8 cellular contexts compared by ENCODE assay signal in genomic region chr9:127578952-127579853, GRCh38. TPM values are rescaled to one million over a fixed set of nuclear protein-coding genes. Genes with fewer than 3 reads are reported as not detected.
A peak's percentile ranks its signal among the peaks of the same experiment; 100 is the strongest.
DNase-seq lines count a peak whose midpoint lies in the region; ATAC-seq and TF ChIP-seq lines count a peak whose summit lies in the region.

No MANE protein-coding gene starts in this region.

- H3K27ac Mint-ChIP-seq in activated CD4-positive, alpha-beta memory T cell treated with anti-CD3 and anti-CD28 coated beads for 36 hours = peak overlapping the region; percentile 80
- H3K27ac Mint-ChIP-seq in dendritic cell treated with granulocyte-macrophage colony-stimulating factor and Interleukin-4, amounts not matched to agents 40 ng/mL and 50 ng/mL, for 4 days = peak overlapping the region; percentile 100

- no peaks in the 10 kb centered on the region for H3K36me3 Mint-ChIP-seq in activated CD4-positive, alpha-beta memory T cell treated with anti-CD3 and anti-CD28 coated beads for 36 hours
- peaks cover 78% of the 10 kb centered on the region for H3K36me3 Mint-ChIP-seq in dendritic cell treated with granulocyte-macrophage colony-stimulating factor and Interleukin-4, amounts not matched to agents 40 ng/mL and 50 ng/mL, for 4 days (ENCODE audit: low read depth)

- no peaks in the 10 kb centered on the region for H3K9me3 Mint-ChIP-seq in activated CD4-positive, alpha-beta memory T cell treated with anti-CD3 and anti-CD28 coated beads for 36 hours
- no peaks in the 10 kb centered on the region for H3K9me3 Mint-ChIP-seq in dendritic cell treated with granulocyte-macrophage colony-stimulating factor and Interleukin-4, amounts not matched to agents 40 ng/mL and 50 ng/mL, for 4 days

- POLR2A ChIA-PET in activated CD4-positive, alpha-beta memory T cell treated with anti-CD3 and anti-CD28 coated beads for 36 hours (lab: Charles Lee) = interaction anchor here (1.0 to 1.4 kb wide), 2 partner anchors 9 to 131 kb away, joined by 3 to 5 read pairs; no protein-coding TSS in a partner anchor

- TF ChIP-seq POLR2A in lower leg skin (IDR thresholded peaks at IDR 0.05) = no peak

- CTCF ChIA-PET in activated CD4-positive, alpha-beta memory T cell treated with anti-CD3 and anti-CD28 coated beads for 36 hours (lab: Charles Lee) = interaction anchor here (0.7 to 3.0 kb wide), 6 partner anchors 9 to 290 kb away, joined by 3 to 12 read pairs (median 4); partner anchors contain the start of gene TOR2A

- no peak for ATAC-seq in GM18858 (IDR thresholded peaks at IDR 0.05; ENCODE audit: unreplicated experiment)

- no peak overlapping the region for H3K4me3 ChIP-seq in lower leg skin (ENCODE audit: low read depth, poor library complexity, severe bottlenecking)

- H3K27me3 Mint-ChIP-seq in activated CD4-positive, alpha-beta memory T cell treated with anti-CD3 and anti-CD28 coated beads for 36 hours = peaks cover 2% of the 10 kb centered on the region
- no peaks in the 10 kb centered on the region for H3K27me3 Mint-ChIP-seq in dendritic cell treated with granulocyte-macrophage colony-stimulating factor and Interleukin-4, amounts not matched to agents 40 ng/mL and 50 ng/mL, for 4 days

- 19 to 28% methylated on average over 18 to 21 of the region's 21 CpGs for WGBS in lower leg skin, 2 donors

- DNase-seq in SIG-M5 treated with dmso at 0.1 percent for 504 hours (lab: John Stamatoyannopoulos, UW; ENCODE audit: unreplicated experiment) (peak; percentile 95), SIG-M5 (lab: John Stamatoyannopoulos, UW) (no peak), NCI-H460 (ENCODE audit: extremely low read depth, low read depth) (peak; percentile 92), lower leg skin (ENCODE audit: low spot score in 2 of 2) (peak; percentile 88 to 98)
- peak; percentile 90 for DNase-seq in activated CD4-positive, alpha-beta memory T cell treated with anti-CD3 and anti-CD28 coated beads for 36 hours
- peak; percentile 64 for DNase-seq in stimulated activated CD4-positive, alpha-beta T cell treated with anti-CD3 and anti-CD28 coated beads, Interleukin-2, amount 100 ng/mL, for 4 hours (ENCODE audit: low read depth)

- TF ChIP-seq CTCF in lower leg skin (IDR thresholded peaks at IDR 0.05) = no peak

- peaks cover 31% of the 10 kb centered on the region for H3K4me1 Mint-ChIP-seq in activated CD4-positive, alpha-beta memory T cell treated with anti-CD3 and anti-CD28 coated beads for 36 hours (ENCODE audit: low read depth)
- H3K4me1 Mint-ChIP-seq in dendritic cell treated with granulocyte-macrophage colony-stimulating factor and Interleukin-4, amounts not matched to agents 40 ng/mL and 50 ng/mL, for 4 days (ENCODE audit: low read depth) = peaks cover 79% of the 10 kb centered on the region

- intact Hi-C loops in activated CD4-positive, alpha-beta memory T cell treated with anti-CD3 and anti-CD28 coated beads for 36 hours (cut with micrococcal nuclease) = loop anchor here (1.0 to 10.0 kb wide), 2 partner anchors 9 to 346 kb away; no protein-coding TSS in a partner anchor
- intact Hi-C loops in dendritic cell treated with granulocyte-macrophage colony-stimulating factor and Interleukin-4, amounts not matched to agents 40 ng/mL and 50 ng/mL, for 4 days (cut with micrococcal nuclease) = loop anchor here (1.0 to 10.0 kb wide), 2 partner anchors 23 to 336 kb away; partner anchors contain the start of gene ST6GALNAC4
- intact Hi-C loops in lower leg skin (cut with DNase I; ENCODE audit: low total_unique reads) = no loop called here

- peak overlapping the region; percentile 72 for H3K4me3 Mint-ChIP-seq in activated CD4-positive, alpha-beta memory T cell treated with anti-CD3 and anti-CD28 coated beads for 36 hours
- H3K4me3 Mint-ChIP-seq in dendritic cell treated with granulocyte-macrophage colony-stimulating factor and Interleukin-4, amounts not matched to agents 40 ng/mL and 50 ng/mL, for 4 days = peak overlapping the region; percentile 99

RNA-seq across cellular contexts. Expression of gene STXBP1, which starts 32.9 kb away (rescaled TPM):
- total RNA-seq in NCI-H460 (2014; rRNA removed; shearing (Covaris generic)) = 8.4 and 10.2 TPM in 2 replicates
- 9.6 and 13.3 TPM in 2 replicates for polyA plus RNA-seq in NCI-H460 (2014; cell fraction: nucleus; rRNA removed)
- 10 to 100 TPM; 27.3 to 27.8 TPM for total RNA-seq in activated CD4-positive, alpha-beta memory T cell treated with anti-CD3 and anti-CD28 coated beads for 36 hours
- total RNA-seq in lower leg skin = 10 to 100 TPM; 17.4 to 66.8 (median 30.5) TPM
